ENCODE assay signal across 12 cellular contexts in the genomic region with DNA sequence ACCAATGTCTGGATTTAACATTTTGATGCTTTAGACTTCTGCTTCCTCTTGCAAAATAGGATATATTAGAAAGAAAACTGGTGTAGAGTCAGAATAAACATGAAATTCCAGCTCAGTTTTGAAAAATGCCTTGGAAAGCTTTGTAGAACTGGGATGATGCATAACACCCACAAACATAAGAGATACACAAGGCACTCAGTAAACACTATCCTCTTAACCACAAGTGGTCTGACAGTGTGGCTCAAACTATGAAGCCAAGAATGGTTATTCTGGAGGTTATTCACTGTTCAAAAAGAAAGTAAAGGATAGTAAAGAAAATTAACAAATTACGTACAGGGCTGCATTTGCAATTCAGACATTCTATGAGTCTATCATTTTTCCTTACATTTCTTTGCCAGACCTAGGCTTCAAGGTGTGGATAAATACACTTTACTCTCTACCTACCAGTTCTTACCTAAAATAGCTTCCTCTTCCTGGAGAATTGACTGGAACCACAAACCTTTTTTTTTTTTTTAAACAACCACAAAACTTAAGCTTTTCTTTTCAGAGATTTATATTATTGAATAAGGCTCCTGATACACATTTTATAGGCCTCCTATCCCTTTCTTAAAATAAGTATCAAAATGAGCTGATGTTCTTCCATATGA. TPM values are rescaled to one million over a fixed set of nuclear protein-coding genes. Genes with fewer than 3 reads are reported as not detected.
DNase-seq lines count a peak whose midpoint lies in the region; ATAC-seq, FAIRE-seq and TF ChIP-seq lines count a peak whose summit lies in the region.
"Had no signal": no experiment of that assay in that cellular context is flagged by ENCODE, and none has a peak within 500 bp of the region (broad histone marks: within the 10 kb centered on the region; RNA-seq: fewer than 3 reads in every experiment).

No MANE protein-coding gene starts in this region.

- POLR2A ChIA-PET in CD4-positive, alpha-beta memory T cell (lab: Charles Lee; ENCODE audit: partially characterized antibody): interaction anchor here (4.1 kb wide), 1 partner anchor 9 kb away, joined by 41 read pairs; a partner anchor contains a TSS
- POLR2A ChIA-PET in A673 (lab: Charles Lee; ENCODE audit: low non-redundant PET): interaction anchor here (0.6 kb wide), 1 partner anchor 63 kb away, joined by 9 read pairs; no protein-coding TSS in a partner anchor

- TF ChIP-seq CTCF in astrocyte (IDR thresholded peaks at IDR 0.05; ENCODE audit: insufficient read depth, low read depth, low read length) (no peak), mesothelial cell of epicardium (IDR thresholded peaks at IDR 0.05; ENCODE audit: unreplicated experiment) (no peak), A673 (conservative IDR thresholded peaks at IDR 0.05; ENCODE audit: low read depth, low read length) (no peak)

- peak in 4 of 5 donors; percentile 29 to 34 (median 32) for DNase-seq in CD4-positive, alpha-beta memory T cell
- peak; percentile 42 for DNase-seq in GM04503 (ENCODE audit: low read depth)
- DNase-seq in astrocyte (ENCODE audit: low read depth): peak; percentile 48
- no peak for DNase-seq in mesothelial cell of epicardium (ENCODE audit: low spot score in 2 of 2, unreplicated experiment in 2 of 2)
- DNase-seq in T-helper 9 cell: no peak
- DNase-seq in KG1 (lab: John Stamatoyannopoulos, UW): no peak
- DNase-seq in A673 (ENCODE audit: low spot score): no peak
- DNase-seq: DMS153, NCI-H446, pancreas, testis had no signal

- no peaks in the 10 kb centered on the region for H3K9me3 Mint-ChIP-seq in CD4-positive, alpha-beta memory T cell
- H3K9me3 Mint-ChIP-seq in astrocyte (ENCODE audit: unreplicated experiment): no peaks in the 10 kb centered on the region
- peaks cover 4% of the 10 kb centered on the region for H3K9me3 Mint-ChIP-seq in mesothelial cell of epicardium

- H3K4me3 Mint-ChIP-seq in CD4-positive, alpha-beta memory T cell: peak overlapping the region in 7 of 8 donors; percentile 4 to 71 (median 43)
- peak overlapping the region; percentile 11 for H3K4me3 Mint-ChIP-seq in astrocyte (ENCODE audit: unreplicated experiment)
- H3K4me3 Mint-ChIP-seq in mesothelial cell of epicardium: no peak overlapping the region

- ATAC-seq in GM21528 (IDR thresholded peaks at IDR 0.05; ENCODE audit: low FRiP score, unreplicated experiment): no peak
- ATAC-seq: pancreas had no signal

- H3K4me3 ChIP-seq in CD4-positive, alpha-beta memory T cell (ENCODE audit: low read length in 2 of 2): no peak overlapping the region
- H3K4me3 ChIP-seq in astrocyte (ENCODE audit: insufficient read depth, low read depth, low read length) (no peak overlapping the region), A673 (ENCODE audit: low read depth, low read length, poor library complexity, severe bottlenecking) (no peak overlapping the region)
- H3K4me3 ChIP-seq: pancreas, testis had no signal

- no peak overlapping the region for H3K9ac ChIP-seq in astrocyte (ENCODE audit: low read length)

- CTCF ChIA-PET in CD4-positive, alpha-beta memory T cell (lab: Charles Lee; ENCODE audit: partially characterized antibody): interaction anchor here (1.2 to 2.6 kb wide), 8 partner anchors 9 to 72 kb away, joined by 3 to 18 read pairs (median 4); a partner anchor contains a TSS
- CTCF ChIA-PET in A673 (lab: Charles Lee): no interaction called here

- H4K20me1 ChIP-seq in astrocyte (ENCODE audit: insufficient read depth, low read length): peaks cover 34% of the 10 kb centered on the region

- H3K4me2 ChIP-seq in astrocyte (ENCODE audit: low read length): no peak overlapping the region

- no peaks in the 10 kb centered on the region for H3K9me3 ChIP-seq in CD4-positive, alpha-beta memory T cell (ENCODE audit: control insufficient read depth in 1 of 2, low read length in 2 of 2)
- H3K9me3 ChIP-seq in astrocyte (ENCODE audit: insufficient read depth, low read depth, low read length) (no peaks in the 10 kb centered on the region), A673 (ENCODE audit: low read depth, low read length, poor library complexity, severe bottlenecking) (no peaks in the 10 kb centered on the region)
- H3K9me3 ChIP-seq: pancreas, testis had no signal

- intact Hi-C loops in CD4-positive, alpha-beta memory T cell (cut with micrococcal nuclease): loop anchor here (1.0 kb wide), 1 partner anchor 9 kb away; a partner anchor contains a TSS
- intact Hi-C loops in A673 (cut with micrococcal nuclease; ENCODE audit: unreplicated experiment): no loop called here

- H3K4me1 ChIP-seq in CD4-positive, alpha-beta memory T cell (ENCODE audit: insufficient read depth, low read length): peaks cover 21% of the 10 kb centered on the region
- no peaks in the 10 kb centered on the region for H3K4me1 ChIP-seq in astrocyte (ENCODE audit: insufficient read depth, low read length)
- peaks cover 11% of the 10 kb centered on the region for H3K4me1 ChIP-seq in A673 (ENCODE audit: insufficient read depth, low read length, poor library complexity, severe bottlenecking)

- H3K27me3 ChIP-seq in CD4-positive, alpha-beta memory T cell (ENCODE audit: insufficient read depth, low read length): no peaks in the 10 kb centered on the region
- H3K27me3 ChIP-seq in astrocyte (ENCODE audit: insufficient read depth, low read length) (no peaks in the 10 kb centered on the region), A673 (replicated peaks; ENCODE audit: insufficient read depth, low read depth, low read length, poor library complexity) (no peaks in the 10 kb centered on the region)
- H3K27me3 ChIP-seq: pancreas, testis had no signal

- no TSS peak for BruUV-seq in A673 (replicated peaks; lab: Mats Ljungman, UMichigan)

- no peak overlapping the region for H2AFZ ChIP-seq in astrocyte (ENCODE audit: low read depth, low read length)

- H3K27ac ChIP-seq in CD4-positive, alpha-beta memory T cell (ENCODE audit: low read depth, low read length): no peak overlapping the region
- H3K27ac ChIP-seq in astrocyte (ENCODE audit: low read depth, low read length) (no peak overlapping the region), A673 (ENCODE audit: low read depth, low read length, poor library complexity, severe bottlenecking) (no peak overlapping the region)
- H3K27ac ChIP-seq: testis had no signal

- H3K36me3 ChIP-seq in CD4-positive, alpha-beta memory T cell (ENCODE audit: insufficient read depth, low read length): no peaks in the 10 kb centered on the region
- peaks cover 3% of the 10 kb centered on the region for H3K36me3 ChIP-seq in astrocyte (ENCODE audit: insufficient read depth, low read length)
- peaks cover 8% of the 10 kb centered on the region for H3K36me3 ChIP-seq in A673 (ENCODE audit: insufficient read depth, low read length, poor library complexity, severe bottlenecking)
- H3K36me3 ChIP-seq: pancreas had no signal

- peaks cover 20 to 34% (median 28%) of the 10 kb centered on the region in 4 donors for H3K4me1 Mint-ChIP-seq in CD4-positive, alpha-beta memory T cell
- H3K4me1 Mint-ChIP-seq in astrocyte (ENCODE audit: low read depth, unreplicated experiment) (peaks cover 26% of the 10 kb centered on the region), mesothelial cell of epicardium (peaks cover 21% of the 10 kb centered on the region)

- H3K27me3 Mint-ChIP-seq in CD4-positive, alpha-beta memory T cell: no peaks in the 10 kb centered on the region
- H3K27me3 Mint-ChIP-seq in astrocyte (ENCODE audit: low read depth, unreplicated experiment) (no peaks in the 10 kb centered on the region), mesothelial cell of epicardium (ENCODE audit: low read depth) (no peaks in the 10 kb centered on the region)

- no peak for FAIRE-seq in astrocyte (lab: Jason Lieb, UNC)
- FAIRE-seq: pancreas had no signal

- H3K79me2 ChIP-seq in astrocyte (ENCODE audit: insufficient read depth, low read length): peaks cover 17% of the 10 kb centered on the region

- H3K36me3 Mint-ChIP-seq in CD4-positive, alpha-beta memory T cell: peaks cover 16 to 19% of the 10 kb centered on the region in 2 donors
- peaks cover 9% of the 10 kb centered on the region for H3K36me3 Mint-ChIP-seq in astrocyte (ENCODE audit: low read depth, unreplicated experiment)
- H3K36me3 Mint-ChIP-seq in mesothelial cell of epicardium: peaks cover 23% of the 10 kb centered on the region

- H3K27ac Mint-ChIP-seq in CD4-positive, alpha-beta memory T cell: peak overlapping the region; percentile 30 to 87 (median 74)
- H3K27ac Mint-ChIP-seq in astrocyte (ENCODE audit: unreplicated experiment): no peak overlapping the region
- peak overlapping the region; percentile 76 for H3K27ac Mint-ChIP-seq in mesothelial cell of epicardium

RNA-seq across cellular contexts. Expression of a gene that starts 9.0 kb away (rescaled TPM):
- 10 to 100 TPM; 45.0 to 51.0 TPM for total RNA-seq in CD4-positive, alpha-beta memory T cell
- 1 to 10 TPM; 6.3 to 7.6 TPM for polyA plus RNA-seq in CD4-positive, alpha-beta memory T cell
- total RNA-seq in astrocyte (11.4 and 12.6 TPM in 2 replicates), mesothelial cell of epicardium (23.4 to 26.7 TPM (median 26.5 TPM) in 3 replicates), A673 (2021) (22.4 and 23.2 TPM in 2 replicates)

Comparison
In these comparisons a context has a peak if more than half of its experiments do, and no peak if none do; other contexts are left out.
1. DNase-seq: peak in CD4-positive, alpha-beta memory T cell (4 of 5), GM04503 (single experiment) and astrocyte (single experiment); none in mesothelial cell of epicardium (0 of 2), T-helper 9 cell (single experiment), KG1 (single experiment) and A673 (single experiment).